8 cellular contexts compared by ENCODE assay signal in genomic region chr17:82592289-82592683, GRCh38. TPM values are rescaled to one million over a fixed set of nuclear protein-coding genes. Genes with fewer than 3 reads are reported as not detected.
DNase-seq lines count a peak whose midpoint lies in the region; ATAC-seq and TF ChIP-seq lines count a peak whose summit lies in the region.

No MANE protein-coding gene starts in this region.

- H3K36me3 ChIP-seq in CD8-positive, alpha-beta memory T cell (ENCODE audit: insufficient read depth, low read length): peaks cover 6% of the 10 kb centered on the region
- H3K36me3 ChIP-seq in esophagus muscularis mucosa (peaks cover 11 to 39% (median 35%) of the 10 kb centered on the region in 4 donors), MG63 (peaks cover 65% of the 10 kb centered on the region)

- H3K27me3 Mint-ChIP-seq in CD8-positive, alpha-beta memory T cell: no peaks in the 10 kb centered on the region
- H3K27me3 Mint-ChIP-seq in progenitor cell of endocrine pancreas: no peaks in the 10 kb centered on the region

- intact Hi-C loops in esophagus muscularis mucosa (cut with DNase I): loop anchor here (5.0 kb wide), 1 partner anchor 55 kb away; the partner anchor contains the start of gene WDR45B

- WGBS in esophagus muscularis mucosa: 47% methylated on average over 8 of the region's 8 CpGs

- TF ChIP-seq POLR2A in esophagus muscularis mucosa (IDR thresholded peaks at IDR 0.05; ENCODE audit: low read depth): no peak
- TF ChIP-seq POLR2A in GM18505 (IDR thresholded peaks at IDR 0.05; ENCODE audit: borderline replicate concordance, extremely low read depth, insufficient read depth, insufficient read length): no peak

- no peaks in the 10 kb centered on the region for H3K27me3 ChIP-seq in CD8-positive, alpha-beta memory T cell (ENCODE audit: insufficient read depth, low read length, poor library complexity, severe bottlenecking)
- H3K27me3 ChIP-seq in esophagus muscularis mucosa (no peaks in the 10 kb centered on the region), MG63 (no peaks in the 10 kb centered on the region)

- TF ChIP-seq CTCF in esophagus muscularis mucosa (IDR thresholded peaks at IDR 0.05) (no peak), progenitor cell of endocrine pancreas (IDR thresholded peaks at IDR 0.05; ENCODE audit: unreplicated experiment) (no peak)

- peak overlapping the region in 4 of 7 donors; percentile 74 to 89 (median 82) for H3K4me3 Mint-ChIP-seq in CD8-positive, alpha-beta memory T cell
- no peak overlapping the region for H3K4me3 Mint-ChIP-seq in progenitor cell of endocrine pancreas (ENCODE audit: low read depth)

- peak overlapping the region; percentile 57 to 96 (median 84) for H3K27ac Mint-ChIP-seq in CD8-positive, alpha-beta memory T cell
- peak overlapping the region; percentile 93 for H3K27ac Mint-ChIP-seq in progenitor cell of endocrine pancreas

- H3K4me3 ChIP-seq in CD8-positive, alpha-beta memory T cell (ENCODE audit: low read length): no peak overlapping the region
- H3K4me3 ChIP-seq in esophagus muscularis mucosa (peak overlapping the region; percentile 55 to 80 (median 64)), MG63 (no peak overlapping the region)

- H3K27ac ChIP-seq in CD8-positive, alpha-beta memory T cell (ENCODE audit: low read depth, low read length): no peak overlapping the region
- peak overlapping the region; percentile 87 to 96 (median 89) for H3K27ac ChIP-seq in esophagus muscularis mucosa (replicated peaks in 1 of 4)

- ATAC-seq in SK-N-SH treated with all-trans-retinoic acid at 6 μM for 48 hours (peak; percentile 4; the same call in 2 of the 3 replicates), GM18505 (IDR thresholded peaks at IDR 0.05; ENCODE audit: unreplicated experiment) (no peak), HG03097 (IDR thresholded peaks at IDR 0.05; ENCODE audit: low FRiP score, unreplicated experiment) (no peak)

- H3K4me1 ChIP-seq in CD8-positive, alpha-beta memory T cell (ENCODE audit: insufficient read depth, low read length): peaks cover 37% of the 10 kb centered on the region
- peaks cover 36 to 54% (median 45%) of the 10 kb centered on the region in 4 donors for H3K4me1 ChIP-seq in esophagus muscularis mucosa

- H3K9me3 ChIP-seq in CD8-positive, alpha-beta memory T cell (ENCODE audit: low read length): no peaks in the 10 kb centered on the region
- H3K9me3 ChIP-seq in esophagus muscularis mucosa (no peaks in the 10 kb centered on the region), MG63 (no peaks in the 10 kb centered on the region)

- H3K36me3 Mint-ChIP-seq in CD8-positive, alpha-beta memory T cell: peaks cover 1 to 18% (median 2%) of the 10 kb centered on the region in 3 donors
- peaks cover 12% of the 10 kb centered on the region for H3K36me3 Mint-ChIP-seq in progenitor cell of endocrine pancreas (ENCODE audit: insufficient read depth)

- H3K4me1 Mint-ChIP-seq in CD8-positive, alpha-beta memory T cell: peaks cover 23 to 40% (median 34%) of the 10 kb centered on the region in 3 donors
- peaks cover 9% of the 10 kb centered on the region for H3K4me1 Mint-ChIP-seq in progenitor cell of endocrine pancreas (ENCODE audit: low read depth)

- H3K9me3 Mint-ChIP-seq in CD8-positive, alpha-beta memory T cell: no peaks in the 10 kb centered on the region
- H3K9me3 Mint-ChIP-seq in progenitor cell of endocrine pancreas (ENCODE audit: low read depth): no peaks in the 10 kb centered on the region

- CTCF ChIA-PET in CD8-positive, alpha-beta memory T cell (lab: Charles Lee): interaction anchor here (1.0 kb wide), 1 partner anchor 9 kb away, joined by 3 read pairs; no protein-coding TSS in a partner anchor

- no peak for TF ChIP-seq EP300 in esophagus muscularis mucosa (IDR thresholded peaks at IDR 0.05)

- POLR2A ChIA-PET in CD8-positive, alpha-beta memory T cell (lab: Charles Lee): no interaction called here

- no peak for DNase-seq in CD8-positive, alpha-beta memory T cell
- DNase-seq in esophagus muscularis mucosa (ENCODE audit: extremely low spot score) (no peak), progenitor cell of endocrine pancreas (ENCODE audit: low spot score, unreplicated experiment) (no peak), NCI-H1930 (lab: John Stamatoyannopoulos, UW) (no peak), MG63 (no peak)

TF ChIP-seq in SK-N-SH treated with all-trans-retinoic acid at 6 μM for 48 hours, 23 proteins besides CTCF, POLR2A, EP300 and RAD21 (continues in another document):
- TF ChIP-seq PATZ1 (CRISPR knock-in tag; IDR thresholded peaks at IDR 0.05; ENCODE audit: borderline replicate concordance) (no peak), TSHZ2 (CRISPR knock-in tag; IDR thresholded peaks at IDR 0.05) (no peak), BACH2 (CRISPR knock-in tag; IDR thresholded peaks at IDR 0.05; ENCODE audit: borderline replicate concordance) (no peak), OSR1 (CRISPR knock-in tag; IDR thresholded peaks at IDR 0.05) (no peak), ZNF70 (CRISPR knock-in tag; IDR thresholded peaks at IDR 0.05) (no peak), ARNTL (CRISPR knock-in tag; IDR thresholded peaks at IDR 0.05; ENCODE audit: borderline replicate concordance, low read depth) (no peak), POU6F1 (CRISPR knock-in tag; IDR thresholded peaks at IDR 0.05; ENCODE audit: borderline replicate concordance, low read depth) (no peak), CREB5 (CRISPR knock-in tag; IDR thresholded peaks at IDR 0.05; ENCODE audit: low read depth) (no peak), RARB (CRISPR knock-in tag; IDR thresholded peaks at IDR 0.05) (no peak), CSDC2 (CRISPR knock-in tag; IDR thresholded peaks at IDR 0.05) (no peak), SNAI2 (CRISPR knock-in tag; IDR thresholded peaks at IDR 0.05) (no peak), ZNF8 (CRISPR knock-in tag; IDR thresholded peaks at IDR 0.05) (no peak)

RNA-seq across cellular contexts. Expression of gene WDR45B, which starts 56.0 kb away (rescaled TPM):
- 10 to 100 TPM; 49.1 to 50.1 TPM for total RNA-seq in CD8-positive, alpha-beta memory T cell
- polyA plus RNA-seq in CD8-positive, alpha-beta memory T cell: 41.9 TPM
- total RNA-seq in esophagus muscularis mucosa (10 to 100 TPM; 57.3 to 81.4 (median 74.4) TPM), progenitor cell of endocrine pancreas (75.8 and 77.6 TPM in 2 replicates)
- 110 and 119 TPM in 2 replicates for total RNA-seq in MG63 (2014; rRNA removed; shearing (Covaris generic); ENCODE audit: low replicate concordance)

Comparison
In these comparisons a context has a peak if more than half of its experiments do, and no peak if none do; other contexts are left out.
1. H3K4me3 ChIP-seq: peak in esophagus muscularis mucosa (4 of 4); none in CD8-positive, alpha-beta memory T cell (single experiment) and MG63 (single experiment).